Comparison of ENCODE assay signal across 13 cellular contexts in the genomic region with DNA sequence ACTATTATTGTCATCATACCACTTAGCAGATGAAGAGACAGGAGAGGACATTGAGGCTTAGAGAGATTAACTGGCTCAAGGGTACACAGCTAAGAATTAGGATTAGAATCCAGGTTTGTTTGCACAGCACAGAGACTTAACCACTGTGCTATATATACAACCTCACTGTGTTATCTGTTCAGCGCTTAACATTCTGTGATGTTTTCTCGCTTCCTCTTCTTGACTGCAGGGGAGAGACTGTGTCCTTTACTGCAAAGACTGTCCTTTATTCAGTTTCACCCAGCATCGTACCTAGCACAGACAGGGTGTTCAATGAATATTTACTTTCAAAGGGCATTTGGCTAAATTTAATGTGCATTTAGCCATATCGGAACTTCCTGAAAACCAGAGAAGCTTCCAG. TPM values are rescaled to one million over a fixed set of nuclear protein-coding genes. Genes with fewer than 3 reads are reported as not detected.
DNase-seq lines count a peak whose midpoint lies in the region; ATAC-seq and TF ChIP-seq lines count a peak whose summit lies in the region.
"Had no signal": no experiment of that assay in that cellular context is flagged by ENCODE, and none has a peak within 500 bp of the region (broad histone marks: within the 10 kb centered on the region; RNA-seq: fewer than 3 reads in every experiment).

No MANE protein-coding gene starts in this region.

- H3K4me3 Mint-ChIP-seq in brain = no peak overlapping the region
- H3K4me3 Mint-ChIP-seq: naive B cell had no signal

- ATAC-seq in GM18909 (IDR thresholded peaks at IDR 0.05; ENCODE audit: poor library complexity, unreplicated experiment) (peak; percentile 94), GM21619 (IDR thresholded peaks at IDR 0.05; ENCODE audit: unreplicated experiment) (peak; percentile 98), HG03196 (IDR thresholded peaks at IDR 0.05; ENCODE audit: unreplicated experiment) (peak; percentile 76)

- H3K4me1 ChIP-seq in breast epithelium = no peaks in the 10 kb centered on the region

- peaks cover 44% of the 10 kb centered on the region for H3K27me3 Mint-ChIP-seq in brain

- TF ChIP-seq CTCF in brain (conservative IDR thresholded peaks at IDR 0.05) (no peak), breast epithelium (IDR thresholded peaks at IDR 0.05) (no peak)

- intact Hi-C loops in breast epithelium (cut with DNase I; ENCODE audit: low total_unique reads) = no loop called here

- no peak for DNase-seq in stimulated activated CD4-positive, alpha-beta T cell treated with anti-CD3 and anti-CD28 coated beads, Interleukin-4, amount 100 ng/mL, for 4 hours
- DNase-seq in NCI-H1092 treated with DMSO at 0.1 percent for 48 hours (lab: John Stamatoyannopoulos, UW) (no peak), activated gamma-delta T cell (lab: John Stamatoyannopoulos, UW) (no peak), breast epithelium (ENCODE audit: low spot score in 2 of 2) (no peak)
- DNase-seq: naive B cell, NCI-H510A treated with DMSO at 0.1 percent for 48 hours, stomach, T-helper 1 cell had no signal

- H3K4me3 ChIP-seq in breast epithelium = no peak overlapping the region
- H3K4me3 ChIP-seq: stomach had no signal

- no peak overlapping the region for H3K27ac ChIP-seq in breast epithelium
- H3K27ac ChIP-seq: stomach had no signal

- H3K27ac Mint-ChIP-seq in brain = peak overlapping the region in 3 of 5 experiments; percentile 12 to 78 (median 45)
- H3K27ac Mint-ChIP-seq: naive B cell had no signal

- H3K9me3 Mint-ChIP-seq in brain = peaks cover 0 to 5% (median 0%) of the 10 kb centered on the region in 5 experiments
- H3K9me3 Mint-ChIP-seq: naive B cell had no signal

- no peaks in the 10 kb centered on the region for H3K36me3 Mint-ChIP-seq in brain
- H3K36me3 Mint-ChIP-seq: naive B cell had no signal

- peaks cover 0 to 14% of the 10 kb centered on the region in 2 donors for H3K27me3 ChIP-seq in breast epithelium

- peaks cover 65% of the 10 kb centered on the region for H3K4me1 Mint-ChIP-seq in brain
- H3K4me1 Mint-ChIP-seq: naive B cell had no signal

- no peak for TF ChIP-seq POLR2A in breast epithelium (IDR thresholded peaks at IDR 0.05)

- H3K36me3 ChIP-seq in breast epithelium = no peaks in the 10 kb centered on the region
- H3K36me3 ChIP-seq: stomach had no signal

- H3K9me3 ChIP-seq in breast epithelium = no peaks in the 10 kb centered on the region
- H3K9me3 ChIP-seq: stomach had no signal

RNA-seq across cellular contexts. Expression of gene PCDH8, which starts 54.9 kb away (rescaled TPM):
- 9.4 TPM for polyA plus RNA-seq in brain (ENCODE audit: insufficient read depth, low read depth, low replicate concordance)
- under 1 TPM in 1 of 3 donors, not detected in 2; 0.66 TPM for total RNA-seq in breast epithelium
- total RNA-seq: LHCN-M2 had no signal
